In the genomic region with DNA sequence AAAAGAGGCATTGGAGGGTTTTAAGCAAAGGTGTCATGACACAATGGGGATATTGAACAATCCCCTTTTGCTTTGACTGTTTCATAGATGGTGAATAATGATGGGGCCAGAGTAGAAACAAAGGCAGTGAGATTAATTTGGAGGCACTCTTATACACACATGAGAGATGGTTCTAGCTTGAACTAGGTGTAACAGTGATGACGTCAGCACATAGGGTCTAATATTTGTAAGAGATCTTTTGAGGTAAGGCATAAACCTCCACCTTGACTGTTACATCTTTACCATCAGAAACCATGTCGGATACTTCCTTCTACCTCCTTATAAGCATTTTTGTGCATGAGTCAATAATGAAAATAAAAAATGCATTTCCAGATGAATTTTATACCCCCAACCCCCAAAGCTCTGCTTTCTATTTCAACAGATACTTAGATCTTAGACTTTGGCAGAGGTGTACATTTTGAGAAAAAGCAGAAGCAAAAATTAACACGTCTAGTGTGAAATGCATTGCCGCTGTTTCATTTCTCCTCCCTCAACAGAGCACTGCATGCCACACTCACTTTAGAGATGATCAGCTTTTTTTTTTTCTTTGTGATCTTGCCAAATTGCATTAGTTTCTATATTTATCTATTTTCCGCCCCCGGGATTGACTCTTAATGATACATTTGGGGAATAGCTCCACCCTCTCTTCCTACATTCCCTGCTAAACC, we compare ENCODE assay signal across 27 cellular contexts.
DNase-seq lines count a peak whose midpoint lies in the region; ATAC-seq lines count a peak whose summit lies in the region.
"Had no signal": no experiment of that assay in that cellular context is flagged by ENCODE, and none has a peak within 500 bp of the region (broad histone marks: within the 10 kb centered on the region; RNA-seq: fewer than 3 reads in every experiment).

No MANE protein-coding gene starts in this region.

- peak; percentile 51 for ATAC-seq in GM18909 (IDR thresholded peaks at IDR 0.05; ENCODE audit: poor library complexity, unreplicated experiment)
- ATAC-seq in GM21786 (IDR thresholded peaks at IDR 0.05; ENCODE audit: unreplicated experiment), result peak; percentile 58
- ATAC-seq in stimulated activated naive B cell treated with anti-CD40 and anti-IgM and Interleukin-4, amounts not matched to agents 10 μg/mL and 1 μg/mL and 100 μg/mL, for 72 hours (replicated peaks), result peak; percentile 24 to 35
- ATAC-seq: activated CD8-positive, alpha-beta T cell treated with anti-CD3 and anti-CD28 coated beads for 36 hours; esophagus mucosa; left colon had no signal

- peaks cover 43 to 52% of the 10 kb centered on the region in 2 donors for H3K4me1 Mint-ChIP-seq in stimulated activated naive B cell treated with anti-CD40 and anti-IgM and Interleukin-4, amounts not matched to agents 10 μg/mL and 1 μg/mL and 100 μg/mL, for 72 hours
- H3K4me1 Mint-ChIP-seq: immature natural killer cell had no signal

- H3K36me3 Mint-ChIP-seq in stimulated activated naive B cell treated with anti-CD40 and anti-IgM and Interleukin-4, amounts not matched to agents 10 μg/mL and 1 μg/mL and 100 μg/mL, for 72 hours, result no peaks in the 10 kb centered on the region
- H3K36me3 Mint-ChIP-seq: immature natural killer cell, neural progenitor cell had no signal

- H3K9me3 Mint-ChIP-seq in stimulated activated naive B cell treated with anti-CD40 and anti-IgM and Interleukin-4, amounts not matched to agents 10 μg/mL and 1 μg/mL and 100 μg/mL, for 72 hours, result no peaks in the 10 kb centered on the region
- H3K9me3 Mint-ChIP-seq: activated CD8-positive, alpha-beta T cell treated with anti-CD3 and anti-CD28 coated beads for 36 hours; immature natural killer cell; neural progenitor cell had no signal

- no peaks in the 10 kb centered on the region for H3K27me3 Mint-ChIP-seq in stimulated activated naive B cell treated with anti-CD40 and anti-IgM and Interleukin-4, amounts not matched to agents 10 μg/mL and 1 μg/mL and 100 μg/mL, for 72 hours
- H3K27me3 Mint-ChIP-seq: activated CD8-positive, alpha-beta T cell treated with anti-CD3 and anti-CD28 coated beads for 36 hours had no signal

- peak; percentile 5 for DNase-seq in MV-4-11 (lab: John Stamatoyannopoulos, UW)
- no peak for DNase-seq in stimulated activated naive B cell treated with anti-CD40 and anti-IgM and Interleukin-4, amounts not matched to agents 10 μg/mL and 1 μg/mL and 100 μg/mL, for 72 hours
- DNase-seq in germinal center (ENCODE audit: low spot score), result no peak
- DNase-seq in DMS53 (lab: John Stamatoyannopoulos, UW), result no peak
- no peak for DNase-seq in effector CD8-positive, alpha-beta T cell (lab: John Stamatoyannopoulos, UW)
- DNase-seq: activated CD8-positive, alpha-beta T cell treated with anti-CD3 and anti-CD28 coated beads for 36 hours; activated effector memory CD4-positive, alpha-beta T cell treated with anti-CD3 and anti-CD28 coated beads, Interleukin-2, amount 50 U/mL, for 16 hours; Calu3; foreskin melanocyte; H7; hippocampal formation; immature natural killer cell; left colon; mammary epithelial cell; NCI-H2171 treated with DMSO at 0.1 percent for 48 hours; NCI-H524 treated with DMSO at 0.1 percent for 48 hours; NK-92 treated with Interleukin-12 subunit alpha and Interleukin-12 subunit beta, amount 100 ng/mL, for 24 hours; PC-9; Right ventricle myocardium superior; sigmoid colon; stimulated activated CD4-positive, alpha-beta T cell treated with anti-CD3 and anti-CD28 coated beads, Interleukin-4, amount 100 ng/mL, for 4 hours; stimulated activated naive CD4-positive, alpha-beta T cell; uterus had no signal

- peak overlapping the region; percentile 63 for H3K27ac Mint-ChIP-seq in stimulated activated naive B cell treated with anti-CD40 and anti-IgM and Interleukin-4, amounts not matched to agents 10 μg/mL and 1 μg/mL and 100 μg/mL, for 72 hours
- H3K27ac Mint-ChIP-seq: activated CD8-positive, alpha-beta T cell treated with anti-CD3 and anti-CD28 coated beads for 36 hours; immature natural killer cell; neural progenitor cell had no signal

- peak overlapping the region in 1 of 2 donors; percentile 18 for H3K4me3 Mint-ChIP-seq in stimulated activated naive B cell treated with anti-CD40 and anti-IgM and Interleukin-4, amounts not matched to agents 10 μg/mL and 1 μg/mL and 100 μg/mL, for 72 hours
- H3K4me3 Mint-ChIP-seq: activated CD8-positive, alpha-beta T cell treated with anti-CD3 and anti-CD28 coated beads for 36 hours; immature natural killer cell; neural progenitor cell had no signal
